17 cellular contexts compared by ENCODE assay signal in genomic region chr19:15137777-15138176, GRCh38. TPM values are rescaled to one million over a fixed set of nuclear protein-coding genes. Genes with fewer than 3 reads are reported as not detected.
"Had no signal": no experiment of that assay in that cellular context is flagged by ENCODE, and none has a peak within 500 bp of the region (broad histone marks: within the 10 kb centered on the region; RNA-seq: fewer than 3 reads in every experiment).

No MANE protein-coding gene starts in this region.

- H3K4me1 ChIP-seq: heart left ventricle, lower lobe of right lung had no signal

- H3K27ac Mint-ChIP-seq: activated T-helper 2 cell treated with anti-CD3 and anti-CD28 coated beads, Interferon-gamma antibody, Interleukin-2, Interleukin-4, amounts not matched to agents 10 μg/mL and 5 μg/mL and 100 μg/mL, durations not matched to agents 14 hours and 24 hours and 36 hours had no signal

- DNase-seq: activated CD4-positive, alpha-beta T cell treated with anti-CD3 and anti-CD28 coated beads, Interleukin-2, amount 50 U/mL, for 4 hours; activated CD4-positive, CD25-positive, alpha-beta regulatory T cell treated with anti-CD3 and anti-CD28 coated beads, Interleukin-2, amount 50 U/mL, for 72 hours; activated naive CD4-positive, alpha-beta T cell treated with anti-CD3 and anti-CD28 coated beads, Interleukin-2, amount 50 U/mL, for 16 hours; dorsolateral prefrontal cortex; heart left ventricle; left colon; lower lobe of right lung; midbrain; ovary; stimulated activated naive CD8-positive, alpha-beta T cell treated with anti-CD3 and anti-CD28 coated beads, Interleukin-15, Interleukin-2, amounts not matched to agents 100 U/mL and 50 U/mL, for 24 hours; T-helper 1 cell; T1000 had no signal

- H3K9me3 ChIP-seq: ovary had no signal

- H3K36me3 ChIP-seq: heart left ventricle, lower lobe of right lung, ovary had no signal

- H3K27ac ChIP-seq: dorsolateral prefrontal cortex, heart left ventricle, lower lobe of right lung, ovary had no signal

- H3K4me3 ChIP-seq: dorsolateral prefrontal cortex, heart left ventricle, lower lobe of right lung, ovary had no signal

- ATAC-seq: heart left ventricle; left colon; lower lobe of right lung; stimulated activated naive CD8-positive, alpha-beta T cell treated with anti-CD3 and anti-CD28 coated beads, Interleukin-15, Interleukin-2, amounts not matched to agents 100 U/mL and 50 U/mL, for 24 hours had no signal

- H3K27me3 ChIP-seq: dorsolateral prefrontal cortex, heart left ventricle, ovary had no signal

RNA-seq across cellular contexts. Expression of gene SYDE1, which starts 30.6 kb away (rescaled TPM):
- polyA plus RNA-seq: neural cell had no signal

RNA-seq across cellular contexts. Expression of gene OR1I1, which starts 55.8 kb away (rescaled TPM):
- total RNA-seq: activated T-helper 2 cell treated with anti-CD3 and anti-CD28 coated beads, Interferon-gamma antibody, Interleukin-2, Interleukin-4, amounts not matched to agents 10 μg/mL and 5 μg/mL and 100 μg/mL, durations not matched to agents 14 hours and 24 hours and 36 hours; cardiac septum; dorsolateral prefrontal cortex; heart left ventricle; left colon; lower lobe of right lung; myocyte; ovary had no signal
- polyA plus RNA-seq: esophagus, heart left ventricle, neural cell, ovary had no signal
